In the genomic region with DNA sequence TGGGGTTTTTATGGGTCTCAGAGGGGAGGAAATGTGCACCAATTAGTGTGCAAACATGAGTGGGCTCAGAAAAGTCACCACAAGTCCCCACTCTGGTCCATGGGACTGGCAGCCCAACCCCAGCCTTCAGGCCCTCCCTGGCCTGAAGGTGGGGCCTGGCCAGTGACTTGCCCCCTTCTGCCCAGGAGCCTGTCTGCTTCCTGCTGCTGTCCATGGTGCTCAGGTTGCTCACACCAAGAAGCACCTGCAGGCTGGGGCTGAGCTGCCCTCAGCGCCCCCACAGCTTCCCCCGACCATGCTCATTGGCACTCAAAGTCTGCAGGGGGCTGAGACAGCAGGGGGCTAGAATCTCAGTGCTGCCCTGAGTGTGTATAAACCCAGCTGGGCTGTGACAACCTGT, we compare ENCODE assay signal across 35 cellular contexts. TPM values are rescaled to one million over a fixed set of nuclear protein-coding genes. Genes with fewer than 3 reads are reported as not detected.
DNase-seq lines count a peak whose midpoint lies in the region; ATAC-seq and TF ChIP-seq lines count a peak whose summit lies in the region.
"Had no signal": no experiment of that assay in that cellular context is flagged by ENCODE, and none has a peak within 500 bp of the region (broad histone marks: within the 10 kb centered on the region; RNA-seq: fewer than 3 reads in every experiment).

No MANE protein-coding gene starts in this region.

- no CpG with 5 or more reads among the region's 2 CpGs for WGBS in gastroesophageal sphincter (ENCODE audit: low coverage in 1 of 2), 2 donors
- WGBS in right lobe of liver (ENCODE audit: insufficient coverage, low coverage, low lambda C conversion rate, missing lambda C conversion rate) = 80% methylated on average over 1 of the region's 2 CpGs

- no peak overlapping the region for H3K27ac Mint-ChIP-seq in GM23338
- H3K27ac Mint-ChIP-seq: activated naive CD8-positive, alpha-beta T cell treated with anti-CD3 and anti-CD28 coated beads, Interleukin-2, amount 10 ng/mL, durations not matched to agents 7 days and 5 days; activated T-cell treated with anti-CD3 and anti-CD28 coated beads, Interleukin-2, amount 50 U/mL, for 24 hours; natural killer cell; stimulated activated memory B cell treated with anti-CD40 and anti-IgM and Interleukin-4, amounts not matched to agents 10 μg/mL and 1 μg/mL and 100 μg/mL, for 72 hours had no signal

- H3K27me3 ChIP-seq in GM23338 (ENCODE audit: insufficient read depth) (no peaks in the 10 kb centered on the region), gastroesophageal sphincter (no peaks in the 10 kb centered on the region), right lobe of liver (no peaks in the 10 kb centered on the region)
- H3K27me3 ChIP-seq: ascending aorta, cardiac muscle cell had no signal

- H2AFZ ChIP-seq in GM23338 = no peak overlapping the region

- 0 out of 2 replicates have a peak, but pooled peaks cover 2% of the 10 kb centered on the region for H3K9me2 ChIP-seq in GM23338 (ENCODE audit: insufficient read depth)

- peak; percentile 39 for DNase-seq in GM23338 (ENCODE audit: low spot score)
- peak; percentile 2 for DNase-seq in RKO (ENCODE audit: low spot score)
- peak in 1 of 3 donors; percentile 52 for DNase-seq in right lobe of liver
- no peak for DNase-seq in activated T-cell treated with anti-CD3 and anti-CD28 coated beads, Interleukin-2, amount 50 U/mL, for 48 hours
- no peak for DNase-seq in activated effector memory CD4-positive, alpha-beta T cell treated with Interleukin-2 at 50 U/mL for 16 hours
- DNase-seq in hepatic stellate cell (ENCODE audit: low spot score) = no peak
- DNase-seq: activated gamma-delta T cell treated with Interleukin-2 at 50 U/mL for 16 hours; activated naive CD8-positive, alpha-beta T cell treated with anti-CD3 and anti-CD28 coated beads, Interleukin-2, amount 10 ng/mL, durations not matched to agents 7 days and 5 days; activated T-cell treated with anti-CD3 and anti-CD28 coated beads, Interleukin-2, amount 50 U/mL, for 24 hours; DMS 273 treated with DMSO at 0.1 percent for 48 hours; effector CD8-positive, alpha-beta T cell; erythroblast; lower lobe of right lung; natural killer cell; NCI-H1092; NCI-H1694; NCI-H446 treated with DMSO at 0.1 percent for 48 hours; NCI-H82; substantia nigra; trophoblast cell had no signal

- no peaks in the 10 kb centered on the region for H3K36me3 ChIP-seq in GM23338 (ENCODE audit: insufficient read depth)
- H3K36me3 ChIP-seq in gastroesophageal sphincter = no peaks in the 10 kb centered on the region
- H3K36me3 ChIP-seq in right lobe of liver = no peaks in the 10 kb centered on the region
- H3K36me3 ChIP-seq: ascending aorta, cardiac muscle cell, lower lobe of right lung had no signal

- H3K4me1 Mint-ChIP-seq in GM23338 = no peaks in the 10 kb centered on the region
- H3K4me1 Mint-ChIP-seq: activated naive CD8-positive, alpha-beta T cell treated with anti-CD3 and anti-CD28 coated beads, Interleukin-2, amount 10 ng/mL, durations not matched to agents 7 days and 5 days; natural killer cell; stimulated activated memory B cell treated with anti-CD40 and anti-IgM and Interleukin-4, amounts not matched to agents 10 μg/mL and 1 μg/mL and 100 μg/mL, for 72 hours had no signal

- intact Hi-C loops in right lobe of liver (cut with DNase I) = no loop called here

- no peaks in the 10 kb centered on the region for H3F3A ChIP-seq in GM23338 (replicated peaks; ENCODE audit: low read depth)

- H4K20me1 ChIP-seq in GM23338 (replicated peaks; ENCODE audit: insufficient read depth) = no peaks in the 10 kb centered on the region

- TF ChIP-seq EP300 in gastroesophageal sphincter (IDR thresholded peaks at IDR 0.05) = no peak

- no peak overlapping the region for H3K4me3 Mint-ChIP-seq in GM23338
- H3K4me3 Mint-ChIP-seq: activated naive CD8-positive, alpha-beta T cell treated with anti-CD3 and anti-CD28 coated beads, Interleukin-2, amount 10 ng/mL, durations not matched to agents 7 days and 5 days; activated T-cell treated with anti-CD3 and anti-CD28 coated beads, Interleukin-2, amount 50 U/mL, for 24 hours; natural killer cell; stimulated activated memory B cell treated with anti-CD40 and anti-IgM and Interleukin-4, amounts not matched to agents 10 μg/mL and 1 μg/mL and 100 μg/mL, for 72 hours had no signal

- H3K4me3 ChIP-seq in GM23338 (no peak overlapping the region), gastroesophageal sphincter (no peak overlapping the region), right lobe of liver (no peak overlapping the region)
- H3K4me3 ChIP-seq: ascending aorta, cardiac muscle cell, lower lobe of right lung had no signal

- no peak overlapping the region for H3K4me2 ChIP-seq in GM23338

- no peaks in the 10 kb centered on the region for H3K79me2 ChIP-seq in GM23338 (replicated peaks; ENCODE audit: insufficient read depth)

- peak; percentile 83 for ATAC-seq in GM23338
- ATAC-seq in gastroesophageal sphincter = peak; percentile 31
- ATAC-seq in right lobe of liver = peak in 3 of 4 donors; percentile 33 to 51 (median 45)
- ATAC-seq in GM18873 (IDR thresholded peaks at IDR 0.05; ENCODE audit: low FRiP score, unreplicated experiment) = no peak
- ATAC-seq: natural killer cell; stimulated activated memory B cell treated with anti-CD40 and anti-IgM and Interleukin-4, amounts not matched to agents 10 μg/mL and 1 μg/mL and 100 μg/mL, for 72 hours had no signal

- TF ChIP-seq CTCF in GM23338 (conservative IDR thresholded peaks at IDR 0.05; ENCODE audit: low read depth in 2 of 2) (no peak; a peak in 1 of 4 replicates), gastroesophageal sphincter (IDR thresholded peaks at IDR 0.05) (no peak), right lobe of liver (IDR thresholded peaks at IDR 0.05) (no peak)

- H3K27me3 Mint-ChIP-seq in GM23338 (ENCODE audit: insufficient read depth, low read depth, poor library complexity) = no peaks in the 10 kb centered on the region
- H3K27me3 Mint-ChIP-seq: activated naive CD8-positive, alpha-beta T cell treated with anti-CD3 and anti-CD28 coated beads, Interleukin-2, amount 10 ng/mL, durations not matched to agents 7 days and 5 days; activated T-cell treated with anti-CD3 and anti-CD28 coated beads, Interleukin-2, amount 50 U/mL, for 24 hours; stimulated activated memory B cell treated with anti-CD40 and anti-IgM and Interleukin-4, amounts not matched to agents 10 μg/mL and 1 μg/mL and 100 μg/mL, for 72 hours had no signal

- H3K27ac ChIP-seq in GM23338 (ENCODE audit: low read depth) = no peak overlapping the region
- no peak overlapping the region for H3K27ac ChIP-seq in gastroesophageal sphincter
- H3K27ac ChIP-seq in right lobe of liver = no peak overlapping the region
- H3K27ac ChIP-seq: ascending aorta, cardiac muscle cell, lower lobe of right lung, RWPE1 had no signal

- no peaks in the 10 kb centered on the region for H3K9me3 ChIP-seq in gastroesophageal sphincter
- no peaks in the 10 kb centered on the region for H3K9me3 ChIP-seq in right lobe of liver
- H3K9me3 ChIP-seq: ascending aorta, lower lobe of right lung had no signal

- H3K4me1 ChIP-seq in GM23338 (ENCODE audit: insufficient read depth) (peaks cover 3% of the 10 kb centered on the region; the same call in 1 of the 2 replicates), gastroesophageal sphincter (no peaks in the 10 kb centered on the region), right lobe of liver (no peaks in the 10 kb centered on the region)
- H3K4me1 ChIP-seq: ascending aorta, lower lobe of right lung had no signal

- H3K9me3 Mint-ChIP-seq in GM23338 = 0 out of 3 replicates have a peak, but pooled peaks cover 7% of the 10 kb centered on the region
- H3K9me3 Mint-ChIP-seq: activated naive CD8-positive, alpha-beta T cell treated with anti-CD3 and anti-CD28 coated beads, Interleukin-2, amount 10 ng/mL, durations not matched to agents 7 days and 5 days; activated T-cell treated with anti-CD3 and anti-CD28 coated beads, Interleukin-2, amount 50 U/mL, for 24 hours; natural killer cell; stimulated activated memory B cell treated with anti-CD40 and anti-IgM and Interleukin-4, amounts not matched to agents 10 μg/mL and 1 μg/mL and 100 μg/mL, for 72 hours had no signal

- H3K36me3 Mint-ChIP-seq in GM23338 (ENCODE audit: low read depth) = peaks cover 20% of the 10 kb centered on the region; the same call in 2 of the 3 replicates
- H3K36me3 Mint-ChIP-seq: activated naive CD8-positive, alpha-beta T cell treated with anti-CD3 and anti-CD28 coated beads, Interleukin-2, amount 10 ng/mL, durations not matched to agents 7 days and 5 days; natural killer cell; stimulated activated memory B cell treated with anti-CD40 and anti-IgM and Interleukin-4, amounts not matched to agents 10 μg/mL and 1 μg/mL and 100 μg/mL, for 72 hours had no signal

- TF ChIP-seq POLR2A in gastroesophageal sphincter (IDR thresholded peaks at IDR 0.05) (no peak), right lobe of liver (IDR thresholded peaks at IDR 0.05) (no peak)

TF ChIP-seq in GM23338, 12 proteins besides CTCF, POLR2A, EP300 and RAD21 (continues in another document):
- TF ChIP-seq NANOG (IDR thresholded peaks at IDR 0.05; ENCODE audit: borderline replicate concordance) = no peak
- TF ChIP-seq, protein P1, sequence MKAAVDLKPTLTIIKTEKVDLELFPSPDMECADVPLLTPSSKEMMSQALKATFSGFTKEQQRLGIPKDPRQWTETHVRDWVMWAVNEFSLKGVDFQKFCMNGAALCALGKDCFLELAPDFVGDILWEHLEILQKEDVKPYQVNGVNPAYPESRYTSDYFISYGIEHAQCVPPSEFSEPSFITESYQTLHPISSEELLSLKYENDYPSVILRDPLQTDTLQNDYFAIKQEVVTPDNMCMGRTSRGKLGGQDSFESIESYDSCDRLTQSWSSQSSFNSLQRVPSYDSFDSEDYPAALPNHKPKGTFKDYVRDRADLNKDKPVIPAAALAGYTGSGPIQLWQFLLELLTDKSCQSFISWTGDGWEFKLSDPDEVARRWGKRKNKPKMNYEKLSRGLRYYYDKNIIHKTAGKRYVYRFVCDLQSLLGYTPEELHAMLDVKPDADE (IDR thresholded peaks at IDR 0.05) = no peak

RNA-seq across cellular contexts. Expression of gene GC, which starts 30.6 kb away (rescaled TPM):
- 0.21 TPM in 1 of 2 replicates, not detected in the other for total RNA-seq in GM23338 (2014; rRNA removed; shearing (Covaris generic))
- 0.38 and 1.7 TPM in 2 replicates for polyA plus RNA-seq in GM23338 (2016; fragmentation: Nextera tagmentation; extraction: Ambion mirVana)
- total RNA-seq in gastroesophageal sphincter = under 1 TPM in 1 of 4 donors, not detected in 3; 0.62 TPM
- 1,000 to 10,000 TPM; 2,822 to 4,781 (median 3,863) TPM for total RNA-seq in right lobe of liver
- total RNA-seq: activated naive CD8-positive, alpha-beta T cell treated with anti-CD3 and anti-CD28 coated beads, Interleukin-2, amount 10 ng/mL, durations not matched to agents 7 days and 5 days; H4; kidney epithelial cell; LHCN-M2; mononuclear cell; natural killer cell; osteoblast; pulmonary artery endothelial cell; T-helper 1 cell treated with Interleukin-12 subunit alpha and Interleukin-12 subunit beta and Interleukin-4 antibody, amounts not matched to agents 30 ng/mL and 1 ng/mL, for 36 hours had no signal
- polyA plus RNA-seq: AG04450, BJ had no signal

Comparison
In these comparisons a context has a peak if more than half of its experiments do, and no peak if none do; other contexts are left out.
1. DNase-seq: peak in GM23338 (single experiment) and RKO (single experiment); none in activated T-cell treated with anti-CD3 and anti-CD28 coated beads, Interleukin-2, amount 50 U/mL, for 48 hours (0 of 2), activated effector memory CD4-positive, alpha-beta T cell treated with Interleukin-2 at 50 U/mL for 16 hours (single experiment) and hepatic stellate cell (single experiment).
2. RNA of gene GC, which starts 30.6 kb away (total RNA-seq): 2,822 to 4,781 TPM in right lobe of liver; 0.21 TPM in GM23338 and 0.62 TPM in gastroesophageal sphincter; every median in the first group is over 1,000 times any median in the second.